1 cellular context compared by ENCODE assay signal in the genomic region with DNA sequence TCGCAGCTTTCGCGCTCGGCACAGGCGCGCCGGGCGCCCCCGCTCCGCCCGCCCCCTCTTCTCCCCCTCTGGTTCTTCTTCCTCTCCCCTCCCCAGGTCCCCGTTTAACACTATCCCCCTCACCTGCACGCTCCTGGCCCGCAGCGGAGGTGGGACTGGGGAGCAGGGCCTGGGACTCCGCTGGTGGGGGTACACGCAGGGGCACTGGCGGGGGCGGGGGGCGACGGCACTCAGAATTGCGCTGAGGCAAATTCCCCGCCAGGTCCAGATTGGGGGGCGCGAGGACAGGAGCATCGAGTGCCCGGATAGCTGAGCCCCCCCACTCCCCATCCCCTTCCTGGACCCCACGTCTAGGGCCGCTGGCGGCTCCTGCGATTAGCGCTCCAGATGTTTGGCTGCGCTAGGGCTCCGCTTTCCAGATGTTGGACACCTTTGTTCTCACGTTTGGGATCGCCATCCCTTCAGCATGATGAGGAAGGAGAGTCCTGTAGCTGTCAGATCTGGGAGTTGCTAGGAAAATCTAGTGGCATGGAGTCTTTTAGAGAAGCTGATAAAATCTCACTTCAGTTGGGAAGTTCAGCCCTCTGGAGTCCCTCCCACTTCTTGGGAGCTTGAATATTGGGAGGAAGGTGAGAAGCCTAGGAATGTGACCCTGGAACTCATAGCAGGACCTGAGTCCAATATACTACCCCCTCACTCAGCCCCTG.
TF ChIP-seq lines count a peak whose summit lies in the region.

No MANE protein-coding gene starts in this region.

TF ChIP-seq in H1, 55 proteins besides CTCF, POLR2A, EP300 and RAD21:
- TF ChIP-seq RNF2 (IDR thresholded peaks at IDR 0.05; ENCODE audit: borderline replicate concordance, low read depth, low read length, missing control alignments, poor library complexity, severe bottlenecking) (peak; percentile 36), SP2 (IDR thresholded peaks at IDR 0.05; ENCODE audit: low read length) (no peak), KDM4A (IDR thresholded peaks at IDR 0.05; ENCODE audit: low read depth, low read length, severe bottlenecking) (peak; percentile 22), KDM5A (IDR thresholded peaks at IDR 0.05; ENCODE audit: low read length) (no peak), SUZ12 (IDR thresholded peaks at IDR 0.05; ENCODE audit: low read length) (peak; percentile 63), RXRA (IDR thresholded peaks at IDR 0.05; ENCODE audit: insufficient read depth, low read depth, low read length) (no peak), ASH2L (IDR thresholded peaks at IDR 0.05; ENCODE audit: low read length) (no peak), SP1 (IDR thresholded peaks at IDR 0.05; ENCODE audit: low read depth, low read length) (no peak), EZH2 (IDR thresholded peaks at IDR 0.05; ENCODE audit: low read depth, low read length, severe bottlenecking) (peak; percentile 67)
- TF ChIP-seq, protein P1, sequence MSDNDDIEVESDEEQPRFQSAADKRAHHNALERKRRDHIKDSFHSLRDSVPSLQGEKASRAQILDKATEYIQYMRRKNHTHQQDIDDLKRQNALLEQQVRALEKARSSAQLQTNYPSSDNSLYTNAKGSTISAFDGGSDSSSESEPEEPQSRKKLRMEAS (IDR thresholded peaks at IDR 0.05), result no peak
- TF ChIP-seq, protein P2, sequence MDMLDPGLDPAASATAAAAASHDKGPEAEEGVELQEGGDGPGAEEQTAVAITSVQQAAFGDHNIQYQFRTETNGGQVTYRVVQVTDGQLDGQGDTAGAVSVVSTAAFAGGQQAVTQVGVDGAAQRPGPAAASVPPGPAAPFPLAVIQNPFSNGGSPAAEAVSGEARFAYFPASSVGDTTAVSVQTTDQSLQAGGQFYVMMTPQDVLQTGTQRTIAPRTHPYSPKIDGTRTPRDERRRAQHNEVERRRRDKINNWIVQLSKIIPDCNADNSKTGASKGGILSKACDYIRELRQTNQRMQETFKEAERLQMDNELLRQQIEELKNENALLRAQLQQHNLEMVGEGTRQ (IDR thresholded peaks at IDR 0.05; ENCODE audit: low read length), result no peak
TF ChIP-seq in H1: peak in this region for 4.
